Comparison of ENCODE assay signal across 17 cellular contexts in genomic region chr17:57678393-57678792, GRCh38.
"Had no signal": no experiment of that assay in that cellular context is flagged by ENCODE, and none has a peak within 500 bp of the region (broad histone marks: within the 10 kb centered on the region; RNA-seq: fewer than 3 reads in every experiment).

No MANE protein-coding gene starts in this region.

- H3K36me3 ChIP-seq: neutrophil had no signal

- H3K4me3 ChIP-seq: body of pancreas, lung, tibial artery had no signal

- H3K4me1 ChIP-seq: body of pancreas, tibial artery had no signal

- DNase-seq: activated CD4-positive, alpha-beta T cell treated with anti-CD3 and anti-CD28 coated beads, Interleukin-2, amount 50 U/mL, for 4 hours; activated CD4-positive, CD25-positive, alpha-beta regulatory T cell treated with anti-CD3 and anti-CD28 coated beads, Interleukin-2, amount 50 U/mL, for 72 hours; amniotic stem cell; body of pancreas; dermis blood vessel endothelial cell; hypothalamus; midbrain; naive B cell; posterior cingulate gyrus; small intestine had no signal

- H3K27me3 ChIP-seq: body of pancreas, neutrophil, tibial artery had no signal

- H3K4me3 Mint-ChIP-seq: activated naive CD4-positive, alpha-beta T cell treated with anti-CD3 and anti-CD28 coated beads, Interleukin-2, amount 50 U/mL, for 24 hours; activated T-helper 17 cell treated with anti-CD3 and anti-CD28 coated beads, Interleukin-2, amount 50 U/mL, for 72 hours; stimulated activated effector memory CD8-positive, alpha-beta T cell treated with anti-CD3 and anti-CD28 coated beads, Interleukin-12 subunit alpha, Interleukin-12 subunit beta, amount 100 ng/mL, for 72 hours had no signal

- H3K4me1 Mint-ChIP-seq: activated naive CD4-positive, alpha-beta T cell treated with anti-CD3 and anti-CD28 coated beads, Interleukin-2, amount 50 U/mL, for 24 hours; activated T-helper 17 cell treated with anti-CD3 and anti-CD28 coated beads, Interleukin-2, amount 50 U/mL, for 72 hours; naive B cell had no signal

- H3K27me3 Mint-ChIP-seq: activated naive CD4-positive, alpha-beta T cell treated with anti-CD3 and anti-CD28 coated beads, Interleukin-2, amount 50 U/mL, for 24 hours; activated T-helper 17 cell treated with anti-CD3 and anti-CD28 coated beads, Interleukin-2, amount 50 U/mL, for 72 hours; naive B cell had no signal

- H3K9me3 ChIP-seq: body of pancreas, neutrophil, tibial artery had no signal

- H3K27ac Mint-ChIP-seq: activated naive CD4-positive, alpha-beta T cell treated with anti-CD3 and anti-CD28 coated beads, Interleukin-2, amount 50 U/mL, for 24 hours; activated T-helper 17 cell treated with anti-CD3 and anti-CD28 coated beads, Interleukin-2, amount 50 U/mL, for 72 hours; naive B cell had no signal

- H3K27ac ChIP-seq: body of pancreas, neutrophil, tibial artery had no signal

- ATAC-seq: activated T-helper 17 cell treated with anti-CD3 and anti-CD28 coated beads, Interleukin-2, amount 50 U/mL, for 72 hours; body of pancreas; esophagus mucosa; stimulated activated effector memory CD8-positive, alpha-beta T cell treated with anti-CD3 and anti-CD28 coated beads, Interleukin-12 subunit alpha, Interleukin-12 subunit beta, amount 100 ng/mL, for 72 hours had no signal

- H3K9me3 Mint-ChIP-seq: activated naive CD4-positive, alpha-beta T cell treated with anti-CD3 and anti-CD28 coated beads, Interleukin-2, amount 50 U/mL, for 24 hours; activated T-helper 17 cell treated with anti-CD3 and anti-CD28 coated beads, Interleukin-2, amount 50 U/mL, for 72 hours; naive B cell; stimulated activated effector memory CD8-positive, alpha-beta T cell treated with anti-CD3 and anti-CD28 coated beads, Interleukin-12 subunit alpha, Interleukin-12 subunit beta, amount 100 ng/mL, for 72 hours had no signal
